In genomic region chr3:153626158-153626557, GRCh38 we compare ENCODE assay signal across 26 cellular contexts.
DNase-seq lines count a peak whose midpoint lies in the region; ATAC-seq lines count a peak whose summit lies in the region.
"Had no signal": no experiment of that assay in that cellular context is flagged by ENCODE, and none has a peak within 500 bp of the region (broad histone marks: within the 10 kb centered on the region; RNA-seq: fewer than 3 reads in every experiment).

No MANE protein-coding gene starts in this region.

- H3K4me3 Mint-ChIP-seq in activated T-cell treated with anti-CD3 and anti-CD28 coated beads, Interleukin-2, amount 50 U/mL, for 72 hours: peak overlapping the region in 1 of 2 donors; percentile 62
- no peak overlapping the region for H3K4me3 Mint-ChIP-seq in activated T-helper 1 cell treated with anti-CD3 and anti-CD28 coated beads, Interleukin-12 subunit alpha, Interleukin-12 subunit beta, Interleukin-2, Interleukin-4 antibody, amounts not matched to agents 30 ng/mL and 10 ng/mL and 1 ng/mL, durations not matched to agents 14 hours and 24 hours and 36 hours
- no peak overlapping the region for H3K4me3 Mint-ChIP-seq in stimulated activated effector memory CD8-positive, alpha-beta T cell treated with anti-CD3 and anti-CD28 coated beads, Interleukin-12 subunit alpha, Interleukin-12 subunit beta, amount 100 ng/mL, for 72 hours
- H3K4me3 Mint-ChIP-seq: IgD-negative memory B cell, type B pancreatic cell had no signal

- peaks cover 0 to 2% of the 10 kb centered on the region in 2 donors for H3K36me3 Mint-ChIP-seq in activated T-cell treated with anti-CD3 and anti-CD28 coated beads, Interleukin-2, amount 50 U/mL, for 72 hours (ENCODE audit: insufficient read depth in 2 of 2)
- H3K36me3 Mint-ChIP-seq in activated T-helper 1 cell treated with anti-CD3 and anti-CD28 coated beads, Interleukin-12 subunit alpha, Interleukin-12 subunit beta, Interleukin-2, Interleukin-4 antibody, amounts not matched to agents 30 ng/mL and 10 ng/mL and 1 ng/mL, durations not matched to agents 14 hours and 24 hours and 36 hours (ENCODE audit: low read depth): peaks cover 10% of the 10 kb centered on the region
- no peaks in the 10 kb centered on the region for H3K36me3 Mint-ChIP-seq in stimulated activated effector memory CD8-positive, alpha-beta T cell treated with anti-CD3 and anti-CD28 coated beads, Interleukin-12 subunit alpha, Interleukin-12 subunit beta, amount 100 ng/mL, for 72 hours
- H3K36me3 Mint-ChIP-seq: IgD-negative memory B cell, type B pancreatic cell had no signal

- H3K9me3 Mint-ChIP-seq in activated T-cell treated with anti-CD3 and anti-CD28 coated beads, Interleukin-2, amount 50 U/mL, for 72 hours: no peaks in the 10 kb centered on the region
- peaks cover 4% of the 10 kb centered on the region for H3K9me3 Mint-ChIP-seq in activated T-helper 1 cell treated with anti-CD3 and anti-CD28 coated beads, Interleukin-12 subunit alpha, Interleukin-12 subunit beta, Interleukin-2, Interleukin-4 antibody, amounts not matched to agents 30 ng/mL and 10 ng/mL and 1 ng/mL, durations not matched to agents 14 hours and 24 hours and 36 hours
- peaks cover 2% of the 10 kb centered on the region for H3K9me3 Mint-ChIP-seq in stimulated activated effector memory CD8-positive, alpha-beta T cell treated with anti-CD3 and anti-CD28 coated beads, Interleukin-12 subunit alpha, Interleukin-12 subunit beta, amount 100 ng/mL, for 72 hours
- H3K9me3 Mint-ChIP-seq: IgD-negative memory B cell, type B pancreatic cell had no signal

- no peaks in the 10 kb centered on the region for H3K27me3 Mint-ChIP-seq in activated T-cell treated with anti-CD3 and anti-CD28 coated beads, Interleukin-2, amount 50 U/mL, for 72 hours (ENCODE audit: low read depth)
- H3K27me3 Mint-ChIP-seq in activated T-helper 1 cell treated with anti-CD3 and anti-CD28 coated beads, Interleukin-12 subunit alpha, Interleukin-12 subunit beta, Interleukin-2, Interleukin-4 antibody, amounts not matched to agents 30 ng/mL and 10 ng/mL and 1 ng/mL, durations not matched to agents 14 hours and 24 hours and 36 hours (ENCODE audit: insufficient read depth): no peaks in the 10 kb centered on the region
- H3K27me3 Mint-ChIP-seq: type B pancreatic cell had no signal

- H3K4me1 Mint-ChIP-seq in activated T-cell treated with anti-CD3 and anti-CD28 coated beads, Interleukin-2, amount 50 U/mL, for 72 hours (ENCODE audit: low read depth): peaks cover 84% of the 10 kb centered on the region
- H3K4me1 Mint-ChIP-seq in activated T-helper 1 cell treated with anti-CD3 and anti-CD28 coated beads, Interleukin-12 subunit alpha, Interleukin-12 subunit beta, Interleukin-2, Interleukin-4 antibody, amounts not matched to agents 30 ng/mL and 10 ng/mL and 1 ng/mL, durations not matched to agents 14 hours and 24 hours and 36 hours (ENCODE audit: low read depth): peaks cover 93% of the 10 kb centered on the region
- peaks cover 67% of the 10 kb centered on the region for H3K4me1 Mint-ChIP-seq in stimulated activated effector memory CD8-positive, alpha-beta T cell treated with anti-CD3 and anti-CD28 coated beads, Interleukin-12 subunit alpha, Interleukin-12 subunit beta, amount 100 ng/mL, for 72 hours

- peak overlapping the region; percentile 79 for H3K27ac Mint-ChIP-seq in activated T-cell treated with anti-CD3 and anti-CD28 coated beads, Interleukin-2, amount 50 U/mL, for 72 hours
- peak overlapping the region; percentile 86 for H3K27ac Mint-ChIP-seq in activated T-helper 1 cell treated with anti-CD3 and anti-CD28 coated beads, Interleukin-12 subunit alpha, Interleukin-12 subunit beta, Interleukin-2, Interleukin-4 antibody, amounts not matched to agents 30 ng/mL and 10 ng/mL and 1 ng/mL, durations not matched to agents 14 hours and 24 hours and 36 hours
- no peak overlapping the region for H3K27ac Mint-ChIP-seq in stimulated activated effector memory CD8-positive, alpha-beta T cell treated with anti-CD3 and anti-CD28 coated beads, Interleukin-12 subunit alpha, Interleukin-12 subunit beta, amount 100 ng/mL, for 72 hours
- H3K27ac Mint-ChIP-seq: IgD-negative memory B cell, type B pancreatic cell had no signal

- peak; percentile 40 to 61 for ATAC-seq in activated T-cell treated with anti-CD3 and anti-CD28 coated beads, Interleukin-2, amount 50 U/mL, for 72 hours (replicated peaks in 1 of 2)
- ATAC-seq in GM21717 (IDR thresholded peaks at IDR 0.05; ENCODE audit: unreplicated experiment): peak; percentile 29
- peak; percentile 70 for ATAC-seq in stimulated activated effector memory CD8-positive, alpha-beta T cell treated with anti-CD3 and anti-CD28 coated beads, Interleukin-12 subunit alpha, Interleukin-12 subunit beta, amount 100 ng/mL, for 72 hours
- ATAC-seq in GM21360 (IDR thresholded peaks at IDR 0.05; ENCODE audit: unreplicated experiment): no peak
- no peak for ATAC-seq in left cardiac atrium
- ATAC-seq: left lung, right lobe of liver had no signal

- peak in 1 of 2 donors; percentile 44 for DNase-seq in activated T-cell treated with anti-CD3 and anti-CD28 coated beads, Interleukin-2, amount 50 U/mL, for 72 hours
- DNase-seq in activated T-cell treated with anti-CD3 and anti-CD28 coated beads for 4 hours (no peak), left cardiac atrium (no peak)
- no peak for DNase-seq in activated T-helper 1 cell treated with anti-CD3 and anti-CD28 coated beads, Interleukin-12 subunit alpha, Interleukin-12 subunit beta, Interleukin-2, Interleukin-4 antibody, amounts not matched to agents 30 ng/mL and 10 ng/mL and 1 ng/mL, durations not matched to agents 14 hours and 24 hours and 36 hours (ENCODE audit: low spot score)
- DNase-seq in stimulated activated effector memory CD8-positive, alpha-beta T cell treated with anti-CD3 and anti-CD28 coated beads, Interleukin-12 subunit alpha, Interleukin-12 subunit beta, amount 100 ng/mL, for 72 hours (ENCODE audit: low spot score in 2 of 2): no peak
- DNase-seq: C1 segment of cervical spinal cord, COR-L47, DMS53, GDM1, H7, left lung, mesenchymal stem cell, NCI-H1092, NCI-H1694 treated with DMSO at 0.1 percent for 48 hours, NCI-H2171 treated with DMSO at 0.1 percent for 48 hours, NCI-H510A treated with DMSO at 0.1 percent for 48 hours, Peyer's patch, posterior cingulate gyrus, right lobe of liver, SHP77 treated with DMSO at 0.1 percent for 48 hours, substantia nigra, T1000 had no signal

- intact Hi-C loops in activated T-helper 1 cell treated with anti-CD3 and anti-CD28 coated beads, Interleukin-12 subunit alpha, Interleukin-12 subunit beta, Interleukin-2, Interleukin-4 antibody, amounts not matched to agents 30 ng/mL and 10 ng/mL and 1 ng/mL, durations not matched to agents 14 hours and 24 hours and 36 hours (cut with micrococcal nuclease): loop anchor here (1.0 to 10.0 kb wide), 8 partner anchors 46 to 1431 kb away; partner anchors contain the start of gene DHX36
- intact Hi-C loops in left cardiac atrium (cut with DNase I): no loop called here

Comparison
In these comparisons a context has a peak if more than half of its experiments do, and no peak if none do; other contexts are left out.
1. ATAC-seq: peak in activated T-cell treated with anti-CD3 and anti-CD28 coated beads, Interleukin-2, amount 50 U/mL, for 72 hours (2 of 2), GM21717 (single experiment) and stimulated activated effector memory CD8-positive, alpha-beta T cell treated with anti-CD3 and anti-CD28 coated beads, Interleukin-12 subunit alpha, Interleukin-12 subunit beta, amount 100 ng/mL, for 72 hours (single experiment); none in GM21360 (single experiment) and left cardiac atrium (0 of 2).